ENCODE assay signal across 18 cellular contexts in the genomic region with DNA sequence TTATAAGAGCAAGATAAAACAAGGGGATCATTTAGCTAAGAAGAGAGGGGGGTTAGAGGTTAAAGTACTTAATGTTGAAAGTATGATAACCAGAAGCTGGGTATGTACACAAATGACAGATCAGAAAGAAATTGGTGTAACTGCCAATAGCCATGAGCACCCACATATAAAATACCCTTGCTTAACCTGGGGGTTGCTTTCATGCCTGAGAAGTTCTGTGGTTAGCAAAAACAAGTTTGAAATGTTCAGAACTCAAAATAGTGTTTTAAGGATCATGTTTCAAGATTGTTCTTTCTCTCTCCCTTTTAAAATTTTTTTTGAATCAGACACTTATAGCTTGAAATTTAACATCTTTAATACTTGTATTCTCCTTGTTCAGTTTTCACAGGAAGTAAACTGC.
DNase-seq lines count a peak whose midpoint lies in the region; ATAC-seq and TF ChIP-seq lines count a peak whose summit lies in the region.
"Had no signal": no experiment of that assay in that cellular context is flagged by ENCODE, and none has a peak within 500 bp of the region (broad histone marks: within the 10 kb centered on the region; RNA-seq: fewer than 3 reads in every experiment).

No MANE protein-coding gene starts in this region.

- H3K4me3 ChIP-seq in choroid plexus epithelial cell (ENCODE audit: low read depth, low read length) = no peak overlapping the region
- H3K4me3 ChIP-seq: Peyer's patch had no signal

- TF ChIP-seq CTCF in choroid plexus epithelial cell (conservative IDR thresholded peaks at IDR 0.05; ENCODE audit: low read depth, low read length) = no peak

- peak; percentile 1 for DNase-seq in EH (ENCODE audit: low read depth)
- DNase-seq in choroid plexus epithelial cell (ENCODE audit: low read depth) = peak; percentile 65
- DNase-seq in renal cortical epithelial cell (ENCODE audit: low read depth) = peak; percentile 71
- no peak for DNase-seq in GDM1 (lab: John Stamatoyannopoulos, UW)
- DNase-seq in NOMO-1 treated with DMSO at 0.1 percent for 48 hours (lab: John Stamatoyannopoulos, UW; ENCODE audit: unreplicated experiment) = no peak
- no peak for DNase-seq in SK-N-DZ (ENCODE audit: low spot score)
- DNase-seq: ACHN; CD8-positive, alpha-beta T cell; GOT3; KBM-7; NCI-H1048; NCI-H1694 treated with DMSO at 0.1 percent for 48 hours; NCI-H446; NCI-H82; Peyer's patch; SHP77 had no signal

- peak; percentile 51 for ATAC-seq in HG03432 (IDR thresholded peaks at IDR 0.05; ENCODE audit: unreplicated experiment)
- ATAC-seq in GM21390 (IDR thresholded peaks at IDR 0.05; ENCODE audit: unreplicated experiment) = no peak
- ATAC-seq: CD8-positive, alpha-beta T cell had no signal

Comparison
In these comparisons a context has a peak if more than half of its experiments do, and no peak if none do; other contexts are left out.
1. DNase-seq: peak in EH (single experiment), choroid plexus epithelial cell (single experiment) and renal cortical epithelial cell (single experiment); none in GDM1 (single experiment), NOMO-1 treated with DMSO at 0.1 percent for 48 hours (single experiment) and SK-N-DZ (single experiment).